ENCODE assay signal across 8 cellular contexts in the genomic region with DNA sequence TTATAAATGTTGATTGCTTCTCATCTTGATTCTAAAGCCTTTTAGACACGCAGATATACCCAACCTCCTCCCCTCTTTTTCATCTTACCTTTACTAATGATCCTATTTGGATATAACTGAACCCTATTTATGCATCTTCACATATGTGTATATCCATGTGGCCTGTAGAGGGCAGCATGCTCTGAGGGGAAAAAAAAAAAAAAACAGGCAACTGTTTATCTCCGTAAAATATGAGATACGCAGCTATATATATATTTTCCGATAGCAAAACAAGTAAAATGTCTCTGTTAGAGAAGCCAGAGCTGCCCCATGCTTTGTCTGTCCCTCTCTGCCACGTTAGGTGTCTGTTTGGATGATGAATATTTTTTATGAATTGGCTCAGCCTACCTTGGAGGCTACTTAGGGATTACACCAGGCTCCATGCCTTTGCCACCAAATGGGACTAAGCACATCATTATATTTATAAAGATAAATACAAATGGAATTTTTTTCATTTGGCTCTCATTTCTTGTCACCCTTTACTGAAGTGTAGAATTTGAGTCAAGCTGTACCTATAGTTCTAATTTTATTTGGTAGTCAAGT.
DNase-seq lines count a peak whose midpoint lies in the region; ATAC-seq and TF ChIP-seq lines count a peak whose summit lies in the region.

No MANE protein-coding gene starts in this region.

- H3K4me1 Mint-ChIP-seq in activated naive CD4-positive, alpha-beta T cell treated with anti-CD3 and anti-CD28 coated beads for 36 hours (ENCODE audit: low read depth), result peaks cover 17% of the 10 kb centered on the region
- H3K4me1 Mint-ChIP-seq in activated naive CD4-positive, alpha-beta T cell treated with anti-CD3 and anti-CD28 coated beads, Interleukin-2, amount 10 ng/mL, durations not matched to agents 7 days and 5 days, result peaks cover 18% of the 10 kb centered on the region
- peaks cover 15% of the 10 kb centered on the region for H3K4me1 Mint-ChIP-seq in activated naive CD8-positive, alpha-beta T cell treated with anti-CD3 and anti-CD28 coated beads, Interleukin-2, amount 10 ng/mL, durations not matched to agents 7 days and 5 days
- H3K4me1 Mint-ChIP-seq in stimulated activated naive B cell treated with anti-CD40 and anti-IgM and Interleukin-4, amounts not matched to agents 10 μg/mL and 1 μg/mL and 100 μg/mL, for 72 hours, result peaks cover 0 to 9% of the 10 kb centered on the region in 2 donors
- H3K4me1 Mint-ChIP-seq in activated CD4-positive, alpha-beta memory T cell treated with anti-CD3 and anti-CD28 coated beads for 36 hours (ENCODE audit: low read depth), result peaks cover 10% of the 10 kb centered on the region

- no peaks in the 10 kb centered on the region for H3K27me3 Mint-ChIP-seq in activated naive CD4-positive, alpha-beta T cell treated with anti-CD3 and anti-CD28 coated beads for 36 hours (ENCODE audit: low read depth)
- H3K27me3 Mint-ChIP-seq in activated naive CD4-positive, alpha-beta T cell treated with anti-CD3 and anti-CD28 coated beads, Interleukin-2, amount 10 ng/mL, durations not matched to agents 7 days and 5 days, result peaks cover 6% of the 10 kb centered on the region
- no peaks in the 10 kb centered on the region for H3K27me3 Mint-ChIP-seq in activated naive CD8-positive, alpha-beta T cell treated with anti-CD3 and anti-CD28 coated beads, Interleukin-2, amount 10 ng/mL, durations not matched to agents 7 days and 5 days
- H3K27me3 Mint-ChIP-seq in stimulated activated naive B cell treated with anti-CD40 and anti-IgM and Interleukin-4, amounts not matched to agents 10 μg/mL and 1 μg/mL and 100 μg/mL, for 72 hours, result no peaks in the 10 kb centered on the region
- H3K27me3 Mint-ChIP-seq in activated CD4-positive, alpha-beta memory T cell treated with anti-CD3 and anti-CD28 coated beads for 36 hours, result peaks cover 1% of the 10 kb centered on the region

- H3K27ac Mint-ChIP-seq in activated naive CD4-positive, alpha-beta T cell treated with anti-CD3 and anti-CD28 coated beads for 36 hours, result no peak overlapping the region
- no peak overlapping the region for H3K27ac Mint-ChIP-seq in activated naive CD4-positive, alpha-beta T cell treated with anti-CD3 and anti-CD28 coated beads, Interleukin-2, amount 10 ng/mL, durations not matched to agents 7 days and 5 days
- H3K27ac Mint-ChIP-seq in activated naive CD8-positive, alpha-beta T cell treated with anti-CD3 and anti-CD28 coated beads, Interleukin-2, amount 10 ng/mL, durations not matched to agents 7 days and 5 days, result no peak overlapping the region
- H3K27ac Mint-ChIP-seq in stimulated activated naive B cell treated with anti-CD40 and anti-IgM and Interleukin-4, amounts not matched to agents 10 μg/mL and 1 μg/mL and 100 μg/mL, for 72 hours, result no peak overlapping the region
- no peak overlapping the region for H3K27ac Mint-ChIP-seq in activated CD4-positive, alpha-beta memory T cell treated with anti-CD3 and anti-CD28 coated beads for 36 hours

- intact Hi-C loops in activated naive CD4-positive, alpha-beta T cell treated with anti-CD3 and anti-CD28 coated beads for 36 hours (cut with micrococcal nuclease), result loop anchor here (1.0 to 2.0 kb wide), 2 partner anchors 547 to 1357 kb away; partner anchors contain the start of gene GATAD1
- intact Hi-C loops in activated CD4-positive, alpha-beta memory T cell treated with anti-CD3 and anti-CD28 coated beads for 36 hours (cut with micrococcal nuclease), result loop anchor here (5.0 to 10.0 kb wide), 2 partner anchors 173 to 1045 kb away; partner anchors contain the start of genes CYP51A1 and FZD1

- no peaks in the 10 kb centered on the region for H3K9me3 Mint-ChIP-seq in activated naive CD4-positive, alpha-beta T cell treated with anti-CD3 and anti-CD28 coated beads for 36 hours
- H3K9me3 Mint-ChIP-seq in activated naive CD4-positive, alpha-beta T cell treated with anti-CD3 and anti-CD28 coated beads, Interleukin-2, amount 10 ng/mL, durations not matched to agents 7 days and 5 days, result no peaks in the 10 kb centered on the region
- H3K9me3 Mint-ChIP-seq in activated naive CD8-positive, alpha-beta T cell treated with anti-CD3 and anti-CD28 coated beads, Interleukin-2, amount 10 ng/mL, durations not matched to agents 7 days and 5 days, result no peaks in the 10 kb centered on the region
- no peaks in the 10 kb centered on the region for H3K9me3 Mint-ChIP-seq in stimulated activated naive B cell treated with anti-CD40 and anti-IgM and Interleukin-4, amounts not matched to agents 10 μg/mL and 1 μg/mL and 100 μg/mL, for 72 hours
- H3K9me3 Mint-ChIP-seq in activated CD4-positive, alpha-beta memory T cell treated with anti-CD3 and anti-CD28 coated beads for 36 hours, result no peaks in the 10 kb centered on the region

- peak; percentile 11 for DNase-seq in activated naive CD4-positive, alpha-beta T cell treated with anti-CD3 and anti-CD28 coated beads for 36 hours
- DNase-seq in activated naive CD4-positive, alpha-beta T cell treated with anti-CD3 and anti-CD28 coated beads, Interleukin-2, amount 10 ng/mL, durations not matched to agents 7 days and 5 days, result no peak
- DNase-seq in NCI-H2107 (lab: John Stamatoyannopoulos, UW) (peak; percentile 27), right atrium auricular region (ENCODE audit: low spot score) (no peak)
- DNase-seq in activated naive CD8-positive, alpha-beta T cell treated with anti-CD3 and anti-CD28 coated beads, Interleukin-2, amount 10 ng/mL, durations not matched to agents 7 days and 5 days, result no peak
- peak; percentile 4 for DNase-seq in stimulated activated naive B cell treated with anti-CD40 and anti-IgM and Interleukin-4, amounts not matched to agents 10 μg/mL and 1 μg/mL and 100 μg/mL, for 72 hours
- no peak for DNase-seq in activated CD4-positive, alpha-beta memory T cell treated with anti-CD3 and anti-CD28 coated beads for 36 hours

- POLR2A ChIA-PET in activated naive CD8-positive, alpha-beta T cell treated with anti-CD3 and anti-CD28 coated beads, Interleukin-2, amount 10 ng/mL, durations not matched to agents 7 days and 5 days (lab: Charles Lee), result no interaction called here
- POLR2A ChIA-PET in activated CD4-positive, alpha-beta memory T cell treated with anti-CD3 and anti-CD28 coated beads for 36 hours (lab: Charles Lee), result interaction anchor here (0.6 kb wide), 1 partner anchor 820 kb away, joined by 5 read pairs; no protein-coding TSS in a partner anchor

- CTCF ChIA-PET in activated naive CD4-positive, alpha-beta T cell treated with anti-CD3 and anti-CD28 coated beads for 36 hours (lab: Charles Lee), result interaction anchor here (0.6 to 1.6 kb wide), 14 partner anchors 7 to 1358 kb away, joined by 3 to 9 read pairs (median 4); partner anchors contain the start of gene GATAD1
- CTCF ChIA-PET in activated naive CD4-positive, alpha-beta T cell treated with anti-CD3 and anti-CD28 coated beads, Interleukin-2, amount 10 ng/mL, durations not matched to agents 7 days and 5 days (lab: Charles Lee), result interaction anchor here (0.9 to 1.5 kb wide), 5 partner anchors 15 to 694 kb away, joined by 3 to 7 read pairs (median 3); no protein-coding TSS in a partner anchor
- CTCF ChIA-PET in activated CD4-positive, alpha-beta memory T cell treated with anti-CD3 and anti-CD28 coated beads for 36 hours (lab: Charles Lee), result interaction anchor here (1.0 to 1.6 kb wide), 3 partner anchors 17 to 634 kb away, joined by 3 read pairs; no protein-coding TSS in a partner anchor

- no peaks in the 10 kb centered on the region for H3K36me3 ChIP-seq in right atrium auricular region

- peak overlapping the region in 1 of 2 donors; percentile 33 for H3K4me3 ChIP-seq in right atrium auricular region

- H3K9me3 ChIP-seq in right atrium auricular region, result no peaks in the 10 kb centered on the region

- H3K27me3 ChIP-seq in right atrium auricular region, result no peaks in the 10 kb centered on the region

- H3K36me3 Mint-ChIP-seq in activated naive CD4-positive, alpha-beta T cell treated with anti-CD3 and anti-CD28 coated beads for 36 hours (ENCODE audit: low read depth), result peaks cover 2% of the 10 kb centered on the region
- H3K36me3 Mint-ChIP-seq in activated naive CD4-positive, alpha-beta T cell treated with anti-CD3 and anti-CD28 coated beads, Interleukin-2, amount 10 ng/mL, durations not matched to agents 7 days and 5 days, result peaks cover 4% of the 10 kb centered on the region
- H3K36me3 Mint-ChIP-seq in activated naive CD8-positive, alpha-beta T cell treated with anti-CD3 and anti-CD28 coated beads, Interleukin-2, amount 10 ng/mL, durations not matched to agents 7 days and 5 days, result no peaks in the 10 kb centered on the region
- H3K36me3 Mint-ChIP-seq in stimulated activated naive B cell treated with anti-CD40 and anti-IgM and Interleukin-4, amounts not matched to agents 10 μg/mL and 1 μg/mL and 100 μg/mL, for 72 hours, result peaks cover 17 to 26% of the 10 kb centered on the region in 2 donors
- H3K36me3 Mint-ChIP-seq in activated CD4-positive, alpha-beta memory T cell treated with anti-CD3 and anti-CD28 coated beads for 36 hours, result no peaks in the 10 kb centered on the region

- peaks cover 0 to 9% of the 10 kb centered on the region in 2 donors for H3K4me1 ChIP-seq in right atrium auricular region

- H3K4me3 Mint-ChIP-seq in activated naive CD4-positive, alpha-beta T cell treated with anti-CD3 and anti-CD28 coated beads for 36 hours, result peak overlapping the region; percentile 19
- H3K4me3 Mint-ChIP-seq in activated naive CD4-positive, alpha-beta T cell treated with anti-CD3 and anti-CD28 coated beads, Interleukin-2, amount 10 ng/mL, durations not matched to agents 7 days and 5 days, result no peak overlapping the region
- H3K4me3 Mint-ChIP-seq in activated naive CD8-positive, alpha-beta T cell treated with anti-CD3 and anti-CD28 coated beads, Interleukin-2, amount 10 ng/mL, durations not matched to agents 7 days and 5 days, result peak overlapping the region; percentile 41
- H3K4me3 Mint-ChIP-seq in stimulated activated naive B cell treated with anti-CD40 and anti-IgM and Interleukin-4, amounts not matched to agents 10 μg/mL and 1 μg/mL and 100 μg/mL, for 72 hours, result peak overlapping the region; percentile 36 to 51
- no peak overlapping the region for H3K4me3 Mint-ChIP-seq in activated CD4-positive, alpha-beta memory T cell treated with anti-CD3 and anti-CD28 coated beads for 36 hours

- peak; percentile 60 to 82 for TF ChIP-seq CTCF in right atrium auricular region (IDR thresholded peaks at IDR 0.05)

- peak overlapping the region in 1 of 2 donors; percentile 64 for H3K27ac ChIP-seq in right atrium auricular region

- peak; percentile 71 for ATAC-seq in HG02642 (IDR thresholded peaks at IDR 0.05; ENCODE audit: poor library complexity, unreplicated experiment)
- peak; percentile 39 for ATAC-seq in activated naive CD8-positive, alpha-beta T cell treated with anti-CD3 and anti-CD28 coated beads, Interleukin-2, amount 10 ng/mL, durations not matched to agents 7 days and 5 days (ENCODE audit: low read depth)
- peak; percentile 29 to 55 for ATAC-seq in stimulated activated naive B cell treated with anti-CD40 and anti-IgM and Interleukin-4, amounts not matched to agents 10 μg/mL and 1 μg/mL and 100 μg/mL, for 72 hours (replicated peaks)

Comparison
In these comparisons a context has a peak if more than half of its experiments do, and no peak if none do; other contexts are left out.
1. DNase-seq: peak in activated naive CD4-positive, alpha-beta T cell treated with anti-CD3 and anti-CD28 coated beads for 36 hours (single experiment), NCI-H2107 (single experiment) and stimulated activated naive B cell treated with anti-CD40 and anti-IgM and Interleukin-4, amounts not matched to agents 10 μg/mL and 1 μg/mL and 100 μg/mL, for 72 hours (single experiment); none in activated naive CD4-positive, alpha-beta T cell treated with anti-CD3 and anti-CD28 coated beads, Interleukin-2, amount 10 ng/mL, durations not matched to agents 7 days and 5 days (single experiment), activated naive CD8-positive, alpha-beta T cell treated with anti-CD3 and anti-CD28 coated beads, Interleukin-2, amount 10 ng/mL, durations not matched to agents 7 days and 5 days (single experiment), right atrium auricular region (single experiment) and activated CD4-positive, alpha-beta memory T cell treated with anti-CD3 and anti-CD28 coated beads for 36 hours (single experiment).
2. H3K4me3 Mint-ChIP-seq: peak in activated naive CD4-positive, alpha-beta T cell treated with anti-CD3 and anti-CD28 coated beads for 36 hours (single experiment), activated naive CD8-positive, alpha-beta T cell treated with anti-CD3 and anti-CD28 coated beads, Interleukin-2, amount 10 ng/mL, durations not matched to agents 7 days and 5 days (single experiment) and stimulated activated naive B cell treated with anti-CD40 and anti-IgM and Interleukin-4, amounts not matched to agents 10 μg/mL and 1 μg/mL and 100 μg/mL, for 72 hours (2 of 2); none in activated naive CD4-positive, alpha-beta T cell treated with anti-CD3 and anti-CD28 coated beads, Interleukin-2, amount 10 ng/mL, durations not matched to agents 7 days and 5 days (single experiment) and activated CD4-positive, alpha-beta memory T cell treated with anti-CD3 and anti-CD28 coated beads for 36 hours (single experiment).
3. Peak in every context shown above with its lines, with median percentiles within 50 percentile points of each other: ATAC-seq.